In the genomic region with DNA sequence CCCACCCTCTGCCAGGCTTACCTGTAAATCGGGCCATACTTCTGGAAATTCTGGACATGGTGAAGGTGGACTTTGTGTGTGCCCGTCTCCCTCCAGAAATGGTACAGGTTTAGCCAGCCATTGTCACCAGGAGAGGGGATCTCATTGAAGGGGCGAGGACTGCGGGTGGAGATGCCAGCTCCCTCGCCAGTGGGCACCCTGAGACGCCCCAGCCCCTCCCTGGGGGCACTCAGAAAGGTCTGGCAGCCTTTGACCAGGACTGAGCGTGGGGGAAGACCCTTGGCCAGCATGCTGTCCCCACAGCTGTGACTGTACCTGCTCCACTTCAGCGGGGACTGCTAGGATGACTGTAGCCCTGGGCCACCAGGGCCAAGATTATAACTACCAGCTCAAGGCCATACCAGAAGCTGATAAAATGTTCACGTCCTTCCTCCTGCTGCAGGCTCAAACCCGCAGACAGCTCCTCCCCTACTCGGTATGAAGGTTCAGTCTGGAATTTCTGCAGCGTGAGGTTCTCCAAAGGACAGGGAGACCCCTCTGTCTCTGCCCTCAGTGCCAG, we compare ENCODE assay signal across 17 cellular contexts. TPM values are rescaled to one million over a fixed set of nuclear protein-coding genes. Genes with fewer than 3 reads are reported as not detected.
DNase-seq lines count a peak whose midpoint lies in the region; ATAC-seq and TF ChIP-seq lines count a peak whose summit lies in the region.
"Had no signal": no experiment of that assay in that cellular context is flagged by ENCODE, and none has a peak within 500 bp of the region (broad histone marks: within the 10 kb centered on the region; RNA-seq: fewer than 3 reads in every experiment).

A gene (minus strand): TSS at position 351 of the 559 bp plus-strand sequence. CDS start 61 bp downstream, at position 290.

- H3K27ac ChIP-seq in suprapubic skin (no peak within 1 kb of the TSS), gastroesophageal sphincter (no peak within 1 kb of the TSS)
- H3K27ac ChIP-seq: upper lobe of right lung had no signal

- H3K36me3 ChIP-seq in suprapubic skin (no peaks in the 10 kb centered on the region), gastroesophageal sphincter (no peaks in the 10 kb centered on the region)
- H3K36me3 ChIP-seq: Peyer's patch, upper lobe of right lung had no signal

- H3K4me3 Mint-ChIP-seq in activated naive CD4-positive, alpha-beta T cell treated with anti-CD3 and anti-CD28 coated beads, Interleukin-2, amount 50 U/mL, for 24 hours, result peak within 1 kb of the TSS; percentile 23
- H3K4me3 Mint-ChIP-seq in activated naive CD8-positive, alpha-beta T cell treated with anti-CD3 and anti-CD28 coated beads for 36 hours, result peak within 1 kb of the TSS; percentile 50
- peak within 1 kb of the TSS; percentile 16 to 70 (median 64) for H3K4me3 Mint-ChIP-seq in naive B cell

- no peak within 1 kb of the TSS for H3K27ac Mint-ChIP-seq in activated naive CD4-positive, alpha-beta T cell treated with anti-CD3 and anti-CD28 coated beads, Interleukin-2, amount 50 U/mL, for 24 hours
- H3K27ac Mint-ChIP-seq in activated naive CD4-positive, alpha-beta T cell treated with anti-CD3 and anti-CD28 coated beads, Interleukin-2, amount 50 U/mL, for 72 hours, result no peak within 1 kb of the TSS
- H3K27ac Mint-ChIP-seq in activated naive CD8-positive, alpha-beta T cell treated with anti-CD3 and anti-CD28 coated beads for 36 hours, result no peak within 1 kb of the TSS
- H3K27ac Mint-ChIP-seq in naive B cell, result peak within 1 kb of the TSS in 1 of 6 donors; percentile 18

- H3K4me1 ChIP-seq in suprapubic skin (peaks cover 14% of the 10 kb centered on the region), gastroesophageal sphincter (peaks cover 0 to 16% (median 4%) of the 10 kb centered on the region in 3 donors)

- no peak for DNase-seq in activated naive CD4-positive, alpha-beta T cell treated with anti-CD3 and anti-CD28 coated beads, Interleukin-2, amount 50 U/mL, for 72 hours (ENCODE audit: low spot score in 2 of 2)
- no peak for DNase-seq in activated naive CD8-positive, alpha-beta T cell treated with anti-CD3 and anti-CD28 coated beads for 36 hours
- DNase-seq in naive B cell (no peak), suprapubic skin (ENCODE audit: low spot score in 2 of 2) (peak in 1 of 2 donors; percentile 37), HCEC 1CT (no peak)
- DNase-seq in stimulated activated CD4-positive, alpha-beta T cell treated with anti-CD3 and anti-CD28 coated beads, Interleukin-4, amount 100 ng/mL, for 24 hours, result no peak
- DNase-seq: activated CD4-positive, alpha-beta T cell treated with anti-CD3 and anti-CD28 coated beads for 48 hours; activated effector memory CD4-positive, alpha-beta T cell treated with Interleukin-2 at 50 U/mL for 16 hours; cerebellar nuclear complex; erythroblast; hippocampal formation; NCI-H1092; upper lobe of right lung had no signal

- TF ChIP-seq EP300 in suprapubic skin (IDR thresholded peaks at IDR 0.05) (no peak), gastroesophageal sphincter (IDR thresholded peaks at IDR 0.05) (no peak)

- no peak for ATAC-seq in activated naive CD4-positive, alpha-beta T cell treated with anti-CD3 and anti-CD28 coated beads, Interleukin-2, amount 50 U/mL, for 72 hours
- no peak for ATAC-seq in naive B cell (ENCODE audit: low read depth in 2 of 2)
- ATAC-seq in gastroesophageal sphincter, result no peak
- ATAC-seq: upper lobe of right lung had no signal

- H3K9me3 ChIP-seq in suprapubic skin (no peaks in the 10 kb centered on the region), gastroesophageal sphincter (no peaks in the 10 kb centered on the region)
- H3K9me3 ChIP-seq: Peyer's patch, upper lobe of right lung had no signal

- TF ChIP-seq CTCF in suprapubic skin (IDR thresholded peaks at IDR 0.05) (no peak), gastroesophageal sphincter (IDR thresholded peaks at IDR 0.05) (no peak)

- peaks cover 5% of the 10 kb centered on the region for H3K4me1 Mint-ChIP-seq in activated naive CD4-positive, alpha-beta T cell treated with anti-CD3 and anti-CD28 coated beads, Interleukin-2, amount 50 U/mL, for 24 hours
- H3K4me1 Mint-ChIP-seq in activated naive CD8-positive, alpha-beta T cell treated with anti-CD3 and anti-CD28 coated beads for 36 hours, result peaks cover 3% of the 10 kb centered on the region
- peaks cover 2 to 7% (median 3%) of the 10 kb centered on the region in 3 donors for H3K4me1 Mint-ChIP-seq in naive B cell

- TF ChIP-seq POLR2A in suprapubic skin (IDR thresholded peaks at IDR 0.05), result no peak
- no peak for TF ChIP-seq POLR2A in gastroesophageal sphincter (IDR thresholded peaks at IDR 0.05)

- H3K4me3 ChIP-seq in suprapubic skin, result peak within 1 kb of the TSS; percentile 63
- H3K4me3 ChIP-seq in gastroesophageal sphincter, result peak within 1 kb of the TSS in 1 of 2 donors; percentile 66

- no peaks in the 10 kb centered on the region for H3K9me3 Mint-ChIP-seq in activated naive CD4-positive, alpha-beta T cell treated with anti-CD3 and anti-CD28 coated beads, Interleukin-2, amount 50 U/mL, for 24 hours
- H3K9me3 Mint-ChIP-seq in activated naive CD4-positive, alpha-beta T cell treated with anti-CD3 and anti-CD28 coated beads, Interleukin-2, amount 50 U/mL, for 72 hours, result no peaks in the 10 kb centered on the region
- no peaks in the 10 kb centered on the region for H3K9me3 Mint-ChIP-seq in activated naive CD8-positive, alpha-beta T cell treated with anti-CD3 and anti-CD28 coated beads for 36 hours
- no peaks in the 10 kb centered on the region for H3K9me3 Mint-ChIP-seq in naive B cell

- H3K36me3 Mint-ChIP-seq in activated naive CD4-positive, alpha-beta T cell treated with anti-CD3 and anti-CD28 coated beads, Interleukin-2, amount 50 U/mL, for 24 hours, result no peaks in the 10 kb centered on the region
- H3K36me3 Mint-ChIP-seq in activated naive CD4-positive, alpha-beta T cell treated with anti-CD3 and anti-CD28 coated beads, Interleukin-2, amount 50 U/mL, for 72 hours, result no peaks in the 10 kb centered on the region
- H3K36me3 Mint-ChIP-seq in activated naive CD8-positive, alpha-beta T cell treated with anti-CD3 and anti-CD28 coated beads for 36 hours, result no peaks in the 10 kb centered on the region
- no peaks in the 10 kb centered on the region for H3K36me3 Mint-ChIP-seq in naive B cell

- WGBS in suprapubic skin, result 79% methylated on average over 12 of the region's 12 CpGs
- 91% methylated on average over 7 of the region's 12 CpGs; no CpG with 5 or more reads in 1 of the 2 donors for WGBS in gastroesophageal sphincter (ENCODE audit: low coverage in 1 of 2), 2 donors

- peaks cover 18% of the 10 kb centered on the region for H3K27me3 Mint-ChIP-seq in activated naive CD4-positive, alpha-beta T cell treated with anti-CD3 and anti-CD28 coated beads, Interleukin-2, amount 50 U/mL, for 24 hours
- H3K27me3 Mint-ChIP-seq in activated naive CD8-positive, alpha-beta T cell treated with anti-CD3 and anti-CD28 coated beads for 36 hours, result peaks cover 43% of the 10 kb centered on the region
- peaks cover 42 to 81% (median 56%) of the 10 kb centered on the region in 3 donors for H3K27me3 Mint-ChIP-seq in naive B cell

- H3K27me3 ChIP-seq in suprapubic skin (peaks cover 32% of the 10 kb centered on the region), gastroesophageal sphincter (peaks cover 42% of the 10 kb centered on the region)
- H3K27me3 ChIP-seq: Peyer's patch had no signal

RNA-seq across cellular contexts. Expression of the gene that starts here (rescaled TPM):
- total RNA-seq in activated naive CD4-positive, alpha-beta T cell treated with anti-CD3 and anti-CD28 coated beads, Interleukin-2, amount 50 U/mL, for 72 hours, result under 1 TPM in 1 of 2 donors, not detected in 1; 0.59 TPM
- under 1 TPM; 0.30 to 0.31 TPM for total RNA-seq in activated naive CD8-positive, alpha-beta T cell treated with anti-CD3 and anti-CD28 coated beads for 36 hours
- not detected for polyA plus RNA-seq in naive B cell (ENCODE audit: low read depth in 6 of 6)
- total RNA-seq in suprapubic skin (1 to 10 TPM in 1 of 4 donors, under 1 TPM in 2, not detected in 1; 0.47 to 1.4 (median 0.53) TPM), gastroesophageal sphincter (1 to 10 TPM in 3 of 4 donors, under 1 TPM in 1; 0.67 to 3.7 (median 2.7) TPM)
- total RNA-seq: NCI-H460 had no signal
